Comparison of ENCODE assay signal across 1 cellular context in the genomic region with DNA sequence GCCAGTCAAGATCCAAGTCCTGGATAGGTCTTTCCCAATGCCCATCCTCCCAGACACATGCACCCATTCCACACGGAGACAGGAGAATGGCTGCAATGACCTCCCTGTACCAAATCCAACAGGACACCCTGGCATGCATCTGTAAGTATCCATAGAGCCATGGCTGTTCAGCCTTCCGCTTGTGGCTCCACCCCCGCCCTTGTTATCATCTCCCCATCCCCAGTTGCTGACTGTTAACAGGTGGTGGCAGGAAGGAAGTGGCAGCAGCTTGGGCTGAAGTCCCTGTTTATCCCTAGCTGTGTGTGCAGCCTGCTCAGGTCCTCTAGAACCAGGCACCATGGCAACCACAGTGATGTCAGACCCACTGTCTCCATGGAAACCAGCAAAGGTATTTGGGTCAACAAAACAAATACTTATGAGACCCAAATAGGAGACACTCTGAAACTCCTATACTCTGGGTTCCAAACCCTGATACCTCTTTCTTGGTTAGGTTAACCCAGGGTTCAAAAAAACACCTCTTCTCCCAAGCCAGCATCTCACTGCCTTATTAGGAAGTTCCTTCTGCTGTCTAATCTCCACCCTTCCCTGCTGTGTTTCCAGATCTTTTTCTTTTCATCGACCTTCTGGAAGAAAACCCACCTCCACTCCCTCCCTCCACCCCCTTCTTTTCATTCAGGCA.
TF ChIP-seq lines count a peak whose summit lies in the region.

No MANE protein-coding gene starts in this region.

TF ChIP-seq in GM12878, 131 proteins besides CTCF, POLR2A, EP300 and RAD21 (continued from another document and continues in another):
- TF ChIP-seq, protein P1, sequence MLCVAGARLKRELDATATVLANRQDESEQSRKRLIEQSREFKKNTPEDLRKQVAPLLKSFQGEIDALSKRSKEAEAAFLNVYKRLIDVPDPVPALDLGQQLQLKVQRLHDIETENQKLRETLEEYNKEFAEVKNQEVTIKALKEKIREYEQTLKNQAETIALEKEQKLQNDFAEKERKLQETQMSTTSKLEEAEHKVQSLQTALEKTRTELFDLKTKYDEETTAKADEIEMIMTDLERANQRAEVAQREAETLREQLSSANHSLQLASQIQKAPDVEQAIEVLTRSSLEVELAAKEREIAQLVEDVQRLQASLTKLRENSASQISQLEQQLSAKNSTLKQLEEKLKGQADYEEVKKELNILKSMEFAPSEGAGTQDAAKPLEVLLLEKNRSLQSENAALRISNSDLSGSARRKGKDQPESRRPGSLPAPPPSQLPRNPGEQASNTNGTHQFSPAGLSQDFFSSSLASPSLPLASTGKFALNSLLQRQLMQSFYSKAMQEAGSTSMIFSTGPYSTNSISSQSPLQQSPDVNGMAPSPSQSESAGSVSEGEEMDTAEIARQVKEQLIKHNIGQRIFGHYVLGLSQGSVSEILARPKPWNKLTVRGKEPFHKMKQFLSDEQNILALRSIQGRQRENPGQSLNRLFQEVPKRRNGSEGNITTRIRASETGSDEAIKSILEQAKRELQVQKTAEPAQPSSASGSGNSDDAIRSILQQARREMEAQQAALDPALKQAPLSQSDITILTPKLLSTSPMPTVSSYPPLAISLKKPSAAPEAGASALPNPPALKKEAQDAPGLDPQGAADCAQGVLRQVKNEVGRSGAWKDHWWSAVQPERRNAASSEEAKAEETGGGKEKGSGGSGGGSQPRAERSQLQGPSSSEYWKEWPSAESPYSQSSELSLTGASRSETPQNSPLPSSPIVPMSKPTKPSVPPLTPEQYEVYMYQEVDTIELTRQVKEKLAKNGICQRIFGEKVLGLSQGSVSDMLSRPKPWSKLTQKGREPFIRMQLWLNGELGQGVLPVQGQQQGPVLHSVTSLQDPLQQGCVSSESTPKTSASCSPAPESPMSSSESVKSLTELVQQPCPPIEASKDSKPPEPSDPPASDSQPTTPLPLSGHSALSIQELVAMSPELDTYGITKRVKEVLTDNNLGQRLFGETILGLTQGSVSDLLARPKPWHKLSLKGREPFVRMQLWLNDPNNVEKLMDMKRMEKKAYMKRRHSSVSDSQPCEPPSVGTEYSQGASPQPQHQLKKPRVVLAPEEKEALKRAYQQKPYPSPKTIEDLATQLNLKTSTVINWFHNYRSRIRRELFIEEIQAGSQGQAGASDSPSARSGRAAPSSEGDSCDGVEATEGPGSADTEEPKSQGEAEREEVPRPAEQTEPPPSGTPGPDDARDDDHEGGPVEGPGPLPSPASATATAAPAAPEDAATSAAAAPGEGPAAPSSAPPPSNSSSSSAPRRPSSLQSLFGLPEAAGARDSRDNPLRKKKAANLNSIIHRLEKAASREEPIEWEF (IDR thresholded peaks at IDR 0.05; ENCODE audit: insufficient replicate concordance, low read depth, low read length) = no peak
- TF ChIP-seq NFIC (IDR thresholded peaks at IDR 0.05; ENCODE audit: low read depth, low read length) = no peak
- TF ChIP-seq CHD4 (IDR thresholded peaks at IDR 0.05) = no peak
- no peak for TF ChIP-seq RBBP5 (conservative IDR thresholded peaks at IDR 0.05)
- TF ChIP-seq, protein P2, sequence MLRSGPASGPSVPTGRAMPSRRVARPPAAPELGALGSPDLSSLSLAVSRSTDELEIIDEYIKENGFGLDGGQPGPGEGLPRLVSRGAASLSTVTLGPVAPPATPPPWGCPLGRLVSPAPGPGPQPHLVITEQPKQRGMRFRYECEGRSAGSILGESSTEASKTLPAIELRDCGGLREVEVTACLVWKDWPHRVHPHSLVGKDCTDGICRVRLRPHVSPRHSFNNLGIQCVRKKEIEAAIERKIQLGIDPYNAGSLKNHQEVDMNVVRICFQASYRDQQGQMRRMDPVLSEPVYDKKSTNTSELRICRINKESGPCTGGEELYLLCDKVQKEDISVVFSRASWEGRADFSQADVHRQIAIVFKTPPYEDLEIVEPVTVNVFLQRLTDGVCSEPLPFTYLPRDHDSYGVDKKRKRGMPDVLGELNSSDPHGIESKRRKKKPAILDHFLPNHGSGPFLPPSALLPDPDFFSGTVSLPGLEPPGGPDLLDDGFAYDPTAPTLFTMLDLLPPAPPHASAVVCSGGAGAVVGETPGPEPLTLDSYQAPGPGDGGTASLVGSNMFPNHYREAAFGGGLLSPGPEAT (IDR thresholded peaks at IDR 0.05; ENCODE audit: low read depth) = no peak
- TF ChIP-seq, protein P3, sequence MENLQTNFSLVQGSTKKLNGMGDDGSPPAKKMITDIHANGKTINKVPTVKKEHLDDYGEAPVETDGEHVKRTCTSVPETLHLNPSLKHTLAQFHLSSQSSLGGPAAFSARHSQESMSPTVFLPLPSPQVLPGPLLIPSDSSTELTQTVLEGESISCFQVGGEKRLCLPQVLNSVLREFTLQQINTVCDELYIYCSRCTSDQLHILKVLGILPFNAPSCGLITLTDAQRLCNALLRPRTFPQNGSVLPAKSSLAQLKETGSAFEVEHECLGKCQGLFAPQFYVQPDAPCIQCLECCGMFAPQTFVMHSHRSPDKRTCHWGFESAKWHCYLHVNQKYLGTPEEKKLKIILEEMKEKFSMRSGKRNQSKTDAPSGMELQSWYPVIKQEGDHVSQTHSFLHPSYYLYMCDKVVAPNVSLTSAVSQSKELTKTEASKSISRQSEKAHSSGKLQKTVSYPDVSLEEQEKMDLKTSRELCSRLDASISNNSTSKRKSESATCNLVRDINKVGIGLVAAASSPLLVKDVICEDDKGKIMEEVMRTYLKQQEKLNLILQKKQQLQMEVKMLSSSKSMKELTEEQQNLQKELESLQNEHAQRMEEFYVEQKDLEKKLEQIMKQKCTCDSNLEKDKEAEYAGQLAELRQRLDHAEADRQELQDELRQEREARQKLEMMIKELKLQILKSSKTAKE (IDR thresholded peaks at IDR 0.05; ENCODE audit: low read depth, poor library complexity, severe bottlenecking) = peak; percentile 4
- TF ChIP-seq FOXK2 (IDR thresholded peaks at IDR 0.05) = peak; percentile 57
- no peak for TF ChIP-seq PAX8 (IDR thresholded peaks at IDR 0.05)
- TF ChIP-seq SIX5 (IDR thresholded peaks at IDR 0.05; ENCODE audit: low read depth, low read length, severe bottlenecking) = no peak
- no peak for TF ChIP-seq SUPT20H (IDR thresholded peaks at IDR 0.05; ENCODE audit: borderline replicate concordance, control insufficient read depth, low read depth, low read length)
- TF ChIP-seq, protein P4, sequence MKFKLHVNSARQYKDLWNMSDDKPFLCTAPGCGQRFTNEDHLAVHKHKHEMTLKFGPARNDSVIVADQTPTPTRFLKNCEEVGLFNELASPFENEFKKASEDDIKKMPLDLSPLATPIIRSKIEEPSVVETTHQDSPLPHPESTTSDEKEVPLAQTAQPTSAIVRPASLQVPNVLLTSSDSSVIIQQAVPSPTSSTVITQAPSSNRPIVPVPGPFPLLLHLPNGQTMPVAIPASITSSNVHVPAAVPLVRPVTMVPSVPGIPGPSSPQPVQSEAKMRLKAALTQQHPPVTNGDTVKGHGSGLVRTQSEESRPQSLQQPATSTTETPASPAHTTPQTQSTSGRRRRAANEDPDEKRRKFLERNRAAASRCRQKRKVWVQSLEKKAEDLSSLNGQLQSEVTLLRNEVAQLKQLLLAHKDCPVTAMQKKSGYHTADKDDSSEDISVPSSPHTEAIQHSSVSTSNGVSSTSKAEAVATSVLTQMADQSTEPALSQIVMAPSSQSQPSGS (IDR thresholded peaks at IDR 0.05; ENCODE audit: low read length) = no peak
- peak in 1 of 2 experiments; percentile 46; a peak in 1 of 4 replicates for TF ChIP-seq IKZF2 (IDR thresholded peaks at IDR 0.05)
- TF ChIP-seq, protein P5, sequence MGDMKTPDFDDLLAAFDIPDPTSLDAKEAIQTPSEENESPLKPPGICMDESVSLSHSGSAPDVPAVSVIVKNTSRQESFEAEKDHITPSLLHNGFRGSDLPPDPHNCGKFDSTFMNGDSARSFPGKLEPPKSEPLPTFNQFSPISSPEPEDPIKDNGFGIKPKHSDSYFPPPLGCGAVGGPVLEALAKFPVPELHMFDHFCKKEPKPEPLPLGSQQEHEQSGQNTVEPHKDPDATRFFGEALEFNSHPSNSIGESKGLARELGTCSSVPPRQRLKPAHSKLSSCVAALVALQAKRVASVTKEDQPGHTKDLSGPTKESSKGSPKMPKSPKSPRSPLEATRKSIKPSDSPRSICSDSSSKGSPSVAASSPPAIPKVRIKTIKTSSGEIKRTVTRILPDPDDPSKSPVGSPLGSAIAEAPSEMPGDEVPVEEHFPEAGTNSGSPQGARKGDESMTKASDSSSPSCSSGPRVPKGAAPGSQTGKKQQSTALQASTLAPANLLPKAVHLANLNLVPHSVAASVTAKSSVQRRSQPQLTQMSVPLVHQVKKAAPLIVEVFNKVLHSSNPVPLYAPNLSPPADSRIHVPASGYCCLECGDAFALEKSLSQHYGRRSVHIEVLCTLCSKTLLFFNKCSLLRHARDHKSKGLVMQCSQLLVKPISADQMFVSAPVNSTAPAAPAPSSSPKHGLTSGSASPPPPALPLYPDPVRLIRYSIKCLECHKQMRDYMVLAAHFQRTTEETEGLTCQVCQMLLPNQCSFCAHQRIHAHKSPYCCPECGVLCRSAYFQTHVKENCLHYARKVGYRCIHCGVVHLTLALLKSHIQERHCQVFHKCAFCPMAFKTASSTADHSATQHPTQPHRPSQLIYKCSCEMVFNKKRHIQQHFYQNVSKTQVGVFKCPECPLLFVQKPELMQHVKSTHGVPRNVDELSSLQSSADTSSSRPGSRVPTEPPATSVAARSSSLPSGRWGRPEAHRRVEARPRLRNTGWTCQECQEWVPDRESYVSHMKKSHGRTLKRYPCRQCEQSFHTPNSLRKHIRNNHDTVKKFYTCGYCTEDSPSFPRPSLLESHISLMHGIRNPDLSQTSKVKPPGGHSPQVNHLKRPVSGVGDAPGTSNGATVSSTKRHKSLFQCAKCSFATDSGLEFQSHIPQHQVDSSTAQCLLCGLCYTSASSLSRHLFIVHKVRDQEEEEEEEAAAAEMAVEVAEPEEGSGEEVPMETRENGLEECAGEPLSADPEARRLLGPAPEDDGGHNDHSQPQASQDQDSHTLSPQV (IDR thresholded peaks at IDR 0.05) = no peak
- TF ChIP-seq, protein P6, sequence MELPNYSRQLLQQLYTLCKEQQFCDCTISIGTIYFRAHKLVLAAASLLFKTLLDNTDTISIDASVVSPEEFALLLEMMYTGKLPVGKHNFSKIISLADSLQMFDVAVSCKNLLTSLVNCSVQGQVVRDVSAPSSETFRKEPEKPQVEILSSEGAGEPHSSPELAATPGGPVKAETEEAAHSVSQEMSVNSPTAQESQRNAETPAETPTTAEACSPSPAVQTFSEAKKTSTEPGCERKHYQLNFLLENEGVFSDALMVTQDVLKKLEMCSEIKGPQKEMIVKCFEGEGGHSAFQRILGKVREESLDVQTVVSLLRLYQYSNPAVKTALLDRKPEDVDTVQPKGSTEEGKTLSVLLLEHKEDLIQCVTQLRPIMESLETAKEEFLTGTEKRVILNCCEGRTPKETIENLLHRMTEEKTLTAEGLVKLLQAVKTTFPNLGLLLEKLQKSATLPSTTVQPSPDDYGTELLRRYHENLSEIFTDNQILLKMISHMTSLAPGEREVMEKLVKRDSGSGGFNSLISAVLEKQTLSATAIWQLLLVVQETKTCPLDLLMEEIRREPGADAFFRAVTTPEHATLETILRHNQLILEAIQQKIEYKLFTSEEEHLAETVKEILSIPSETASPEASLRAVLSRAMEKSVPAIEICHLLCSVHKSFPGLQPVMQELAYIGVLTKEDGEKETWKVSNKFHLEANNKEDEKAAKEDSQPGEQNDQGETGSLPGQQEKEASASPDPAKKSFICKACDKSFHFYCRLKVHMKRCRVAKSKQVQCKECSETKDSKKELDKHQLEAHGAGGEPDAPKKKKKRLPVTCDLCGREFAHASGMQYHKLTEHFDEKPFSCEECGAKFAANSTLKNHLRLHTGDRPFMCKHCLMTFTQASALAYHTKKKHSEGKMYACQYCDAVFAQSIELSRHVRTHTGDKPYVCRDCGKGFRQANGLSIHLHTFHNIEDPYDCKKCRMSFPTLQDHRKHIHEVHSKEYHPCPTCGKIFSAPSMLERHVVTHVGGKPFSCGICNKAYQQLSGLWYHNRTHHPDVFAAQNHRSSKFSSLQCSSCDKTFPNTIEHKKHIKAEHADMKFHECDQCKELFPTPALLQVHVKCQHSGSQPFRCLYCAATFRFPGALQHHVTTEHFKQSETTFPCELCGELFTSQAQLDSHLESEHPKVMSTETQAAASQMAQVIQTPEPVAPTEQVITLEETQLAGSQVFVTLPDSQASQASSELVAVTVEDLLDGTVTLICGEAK (IDR thresholded peaks at IDR 0.05; ENCODE audit: borderline replicate concordance) = no peak; the same call in 1 of the 2 replicates
- no peak for TF ChIP-seq ZNF207 (IDR thresholded peaks at IDR 0.05; ENCODE audit: borderline replicate concordance)
- no peak for TF ChIP-seq NFYA (IDR thresholded peaks at IDR 0.05; ENCODE audit: borderline replicate concordance, low read depth, low read length)
- TF ChIP-seq, protein P7, sequence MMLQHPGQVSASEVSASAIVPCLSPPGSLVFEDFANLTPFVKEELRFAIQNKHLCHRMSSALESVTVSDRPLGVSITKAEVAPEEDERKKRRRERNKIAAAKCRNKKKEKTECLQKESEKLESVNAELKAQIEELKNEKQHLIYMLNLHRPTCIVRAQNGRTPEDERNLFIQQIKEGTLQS (IDR thresholded peaks at IDR 0.05; ENCODE audit: borderline replicate concordance, extremely low read depth, low read depth, low read length) = no peak
- TF ChIP-seq, protein P8, sequence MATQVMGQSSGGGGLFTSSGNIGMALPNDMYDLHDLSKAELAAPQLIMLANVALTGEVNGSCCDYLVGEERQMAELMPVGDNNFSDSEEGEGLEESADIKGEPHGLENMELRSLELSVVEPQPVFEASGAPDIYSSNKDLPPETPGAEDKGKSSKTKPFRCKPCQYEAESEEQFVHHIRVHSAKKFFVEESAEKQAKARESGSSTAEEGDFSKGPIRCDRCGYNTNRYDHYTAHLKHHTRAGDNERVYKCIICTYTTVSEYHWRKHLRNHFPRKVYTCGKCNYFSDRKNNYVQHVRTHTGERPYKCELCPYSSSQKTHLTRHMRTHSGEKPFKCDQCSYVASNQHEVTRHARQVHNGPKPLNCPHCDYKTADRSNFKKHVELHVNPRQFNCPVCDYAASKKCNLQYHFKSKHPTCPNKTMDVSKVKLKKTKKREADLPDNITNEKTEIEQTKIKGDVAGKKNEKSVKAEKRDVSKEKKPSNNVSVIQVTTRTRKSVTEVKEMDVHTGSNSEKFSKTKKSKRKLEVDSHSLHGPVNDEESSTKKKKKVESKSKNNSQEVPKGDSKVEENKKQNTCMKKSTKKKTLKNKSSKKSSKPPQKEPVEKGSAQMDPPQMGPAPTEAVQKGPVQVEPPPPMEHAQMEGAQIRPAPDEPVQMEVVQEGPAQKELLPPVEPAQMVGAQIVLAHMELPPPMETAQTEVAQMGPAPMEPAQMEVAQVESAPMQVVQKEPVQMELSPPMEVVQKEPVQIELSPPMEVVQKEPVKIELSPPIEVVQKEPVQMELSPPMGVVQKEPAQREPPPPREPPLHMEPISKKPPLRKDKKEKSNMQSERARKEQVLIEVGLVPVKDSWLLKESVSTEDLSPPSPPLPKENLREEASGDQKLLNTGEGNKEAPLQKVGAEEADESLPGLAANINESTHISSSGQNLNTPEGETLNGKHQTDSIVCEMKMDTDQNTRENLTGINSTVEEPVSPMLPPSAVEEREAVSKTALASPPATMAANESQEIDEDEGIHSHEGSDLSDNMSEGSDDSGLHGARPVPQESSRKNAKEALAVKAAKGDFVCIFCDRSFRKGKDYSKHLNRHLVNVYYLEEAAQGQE (IDR thresholded peaks at IDR 0.05; ENCODE audit: low read depth, low read length) = no peak
- no peak for TF ChIP-seq CHD2 (IDR thresholded peaks at IDR 0.05; ENCODE audit: borderline replicate concordance, low read depth, low read length)
- no peak for TF ChIP-seq ASH2L (IDR thresholded peaks at IDR 0.05; ENCODE audit: borderline replicate concordance, low read depth)
- no peak for TF ChIP-seq ATF7 (IDR thresholded peaks at IDR 0.05; ENCODE audit: low read depth)
- no peak for TF ChIP-seq RCOR1 (conservative IDR thresholded peaks at IDR 0.05; ENCODE audit: low read depth, low read length)
- no peak for TF ChIP-seq KDM1A (IDR thresholded peaks at IDR 0.05; ENCODE audit: borderline replicate concordance)
- TF ChIP-seq BRCA1 (IDR thresholded peaks at IDR 0.05; ENCODE audit: low read depth, low read length) = no peak
